Comparison of ENCODE assay signal across 19 cellular contexts in the genomic region with DNA sequence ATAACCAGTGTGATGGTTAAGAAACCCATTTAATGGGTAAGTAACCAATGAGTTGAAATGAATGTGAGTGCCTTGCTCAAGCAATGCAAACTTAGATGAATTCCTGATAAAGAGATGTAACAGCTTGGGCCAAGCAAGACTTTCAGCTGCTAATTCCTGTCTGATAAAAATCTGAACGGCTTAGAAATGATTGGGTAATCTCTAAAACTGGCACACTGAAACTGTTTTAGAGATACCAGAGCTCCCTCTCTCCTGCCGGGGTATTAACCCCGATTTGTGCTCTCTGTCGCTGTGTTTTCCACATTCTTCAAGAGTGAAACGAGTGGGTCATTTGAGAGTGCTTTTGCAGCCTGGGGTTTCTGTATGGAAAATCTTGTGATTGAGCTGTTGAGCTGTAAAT.
A peak's percentile ranks its signal among the peaks of the same experiment; 100 is the strongest.
DNase-seq lines count a peak whose midpoint lies in the region; ATAC-seq, FAIRE-seq and TF ChIP-seq lines count a peak whose summit lies in the region.
"Had no signal": no experiment of that assay in that cellular context is flagged by ENCODE, and none has a peak within 500 bp of the region (broad histone marks: within the 10 kb centered on the region; RNA-seq: fewer than 3 reads in every experiment).

No MANE protein-coding gene starts in this region.

- peaks cover 27% of the 10 kb centered on the region for H3K27me3 ChIP-seq in astrocyte (ENCODE audit: insufficient read depth, low read length)
- peaks cover 71% of the 10 kb centered on the region for H3K27me3 ChIP-seq in iPS-20b (ENCODE audit: insufficient read depth, low read length)

- H2AFZ ChIP-seq in astrocyte (ENCODE audit: low read depth, low read length) = no peak overlapping the region

- H3K9ac ChIP-seq in astrocyte (ENCODE audit: low read length) (no peak overlapping the region), iPS-20b (ENCODE audit: low read depth, low read length) (no peak overlapping the region)

- no peak overlapping the region for H3K27ac Mint-ChIP-seq in astrocyte (ENCODE audit: unreplicated experiment)
- H3K27ac Mint-ChIP-seq in stimulated activated effector memory CD8-positive, alpha-beta T cell treated with anti-CD3 and anti-CD28 coated beads, Interleukin-12 subunit alpha, Interleukin-12 subunit beta, amount 100 ng/mL, for 72 hours = no peak overlapping the region
- H3K27ac Mint-ChIP-seq: HFFc6; stimulated activated naive B cell treated with anti-CD40 and anti-IgM and Interleukin-4, amounts not matched to agents 10 μg/mL and 1 μg/mL and 100 μg/mL, for 72 hours; T-helper 1 cell treated with Interleukin-12 subunit alpha and Interleukin-12 subunit beta and Interleukin-4 antibody, amounts not matched to agents 30 μg/mL and 1 μg/mL, for 36 hours had no signal

- H3K4me2 ChIP-seq in astrocyte (ENCODE audit: low read length) = no peak overlapping the region

- no peak for ATAC-seq in stimulated activated effector memory CD8-positive, alpha-beta T cell treated with anti-CD3 and anti-CD28 coated beads, Interleukin-12 subunit alpha, Interleukin-12 subunit beta, amount 100 ng/mL, for 72 hours
- no peak for ATAC-seq in HG03439 (IDR thresholded peaks at IDR 0.05; ENCODE audit: unreplicated experiment)
- ATAC-seq: left lung, psoas muscle had no signal

- peak overlapping the region; percentile 81 for H3K4me3 Mint-ChIP-seq in astrocyte (ENCODE audit: unreplicated experiment)
- peak overlapping the region; percentile 68 for H3K4me3 Mint-ChIP-seq in stimulated activated effector memory CD8-positive, alpha-beta T cell treated with anti-CD3 and anti-CD28 coated beads, Interleukin-12 subunit alpha, Interleukin-12 subunit beta, amount 100 ng/mL, for 72 hours
- H3K4me3 Mint-ChIP-seq: HFFc6; T-helper 1 cell treated with Interleukin-12 subunit alpha and Interleukin-12 subunit beta and Interleukin-4 antibody, amounts not matched to agents 30 μg/mL and 1 μg/mL, for 36 hours had no signal

- H3K4me3 ChIP-seq in astrocyte (ENCODE audit: insufficient read depth, low read depth, low read length) = no peak overlapping the region
- H3K4me3 ChIP-seq in iPS-20b (ENCODE audit: low read length) = peak overlapping the region; percentile 73

- no peak for TF ChIP-seq CTCF in astrocyte (IDR thresholded peaks at IDR 0.05; ENCODE audit: insufficient read depth, low read depth, low read length)

- peaks cover 35% of the 10 kb centered on the region for H3K27me3 Mint-ChIP-seq in astrocyte (ENCODE audit: low read depth, unreplicated experiment)

- peaks cover 8% of the 10 kb centered on the region for H4K20me1 ChIP-seq in astrocyte (ENCODE audit: insufficient read depth, low read length)

- no peaks in the 10 kb centered on the region for H3K9me3 Mint-ChIP-seq in astrocyte (ENCODE audit: unreplicated experiment)
- no peaks in the 10 kb centered on the region for H3K9me3 Mint-ChIP-seq in stimulated activated effector memory CD8-positive, alpha-beta T cell treated with anti-CD3 and anti-CD28 coated beads, Interleukin-12 subunit alpha, Interleukin-12 subunit beta, amount 100 ng/mL, for 72 hours

- peaks cover 6% of the 10 kb centered on the region for H3K36me3 Mint-ChIP-seq in astrocyte (ENCODE audit: low read depth, unreplicated experiment)
- no peaks in the 10 kb centered on the region for H3K36me3 Mint-ChIP-seq in stimulated activated effector memory CD8-positive, alpha-beta T cell treated with anti-CD3 and anti-CD28 coated beads, Interleukin-12 subunit alpha, Interleukin-12 subunit beta, amount 100 ng/mL, for 72 hours

- peaks cover 3% of the 10 kb centered on the region for H3K4me1 Mint-ChIP-seq in astrocyte (ENCODE audit: low read depth, unreplicated experiment)
- peaks cover 21% of the 10 kb centered on the region for H3K4me1 Mint-ChIP-seq in stimulated activated effector memory CD8-positive, alpha-beta T cell treated with anti-CD3 and anti-CD28 coated beads, Interleukin-12 subunit alpha, Interleukin-12 subunit beta, amount 100 ng/mL, for 72 hours

- FAIRE-seq in astrocyte (lab: Jason Lieb, UNC) = no peak
- FAIRE-seq: A204.1 had no signal

- H3K79me2 ChIP-seq in astrocyte (ENCODE audit: insufficient read depth, low read length) = no peaks in the 10 kb centered on the region

- DNase-seq in NCI-H82 (lab: John Stamatoyannopoulos, UW) (peak; percentile 23), NCI-H82 treated with DMSO at 0.1 percent for 48 hours (lab: John Stamatoyannopoulos, UW; ENCODE audit: unreplicated experiment) (no peak), astrocyte (ENCODE audit: low read depth) (no peak), NCI-H510A treated with DMSO at 0.1 percent for 48 hours (lab: John Stamatoyannopoulos, UW) (no peak), SK-N-DZ (ENCODE audit: low spot score) (no peak)
- DNase-seq in stimulated activated effector memory CD8-positive, alpha-beta T cell treated with anti-CD3 and anti-CD28 coated beads, Interleukin-12 subunit alpha, Interleukin-12 subunit beta, amount 100 ng/mL, for 72 hours (ENCODE audit: low spot score in 2 of 2) = no peak
- DNase-seq: DND-41; HFFc6; hypothalamus; left lung; psoas muscle; stimulated activated CD4-positive, alpha-beta T cell treated with anti-CD3 and anti-CD28 coated beads, Interleukin-12 subunit alpha, Interleukin-12 subunit beta, amount 100 ng/mL, for 4 hours; stimulated activated naive B cell treated with anti-CD40 and anti-IgM and Interleukin-4, amounts not matched to agents 10 μg/mL and 1 μg/mL and 100 μg/mL, for 72 hours; upper lobe of left lung had no signal

- H3K36me3 ChIP-seq in astrocyte (ENCODE audit: insufficient read depth, low read length) = no peaks in the 10 kb centered on the region
- no peaks in the 10 kb centered on the region for H3K36me3 ChIP-seq in iPS-20b (ENCODE audit: insufficient read depth, low read depth, low read length)
- H3K36me3 ChIP-seq: left lung, upper lobe of left lung had no signal

- H3K4me1 ChIP-seq in astrocyte (ENCODE audit: insufficient read depth, low read length) (peaks cover 5% of the 10 kb centered on the region), iPS-20b (ENCODE audit: insufficient read depth, low read length) (peaks cover 24% of the 10 kb centered on the region)
- H3K4me1 ChIP-seq: left lung, psoas muscle had no signal

- H3K27ac ChIP-seq in astrocyte (ENCODE audit: low read depth, low read length) (no peak overlapping the region), iPS-20b (ENCODE audit: low read length) (no peak overlapping the region)
- H3K27ac ChIP-seq: C4-2B, left lung, psoas muscle, upper lobe of left lung had no signal

- no peaks in the 10 kb centered on the region for H3K9me3 ChIP-seq in astrocyte (ENCODE audit: insufficient read depth, low read depth, low read length)
- H3K9me3 ChIP-seq in iPS-20b (ENCODE audit: insufficient read depth, low read depth, low read length) = peaks cover 10% of the 10 kb centered on the region
- H3K9me3 ChIP-seq: psoas muscle, upper lobe of left lung had no signal
